Comparison of ENCODE assay signal across 10 cellular contexts in the genomic region with DNA sequence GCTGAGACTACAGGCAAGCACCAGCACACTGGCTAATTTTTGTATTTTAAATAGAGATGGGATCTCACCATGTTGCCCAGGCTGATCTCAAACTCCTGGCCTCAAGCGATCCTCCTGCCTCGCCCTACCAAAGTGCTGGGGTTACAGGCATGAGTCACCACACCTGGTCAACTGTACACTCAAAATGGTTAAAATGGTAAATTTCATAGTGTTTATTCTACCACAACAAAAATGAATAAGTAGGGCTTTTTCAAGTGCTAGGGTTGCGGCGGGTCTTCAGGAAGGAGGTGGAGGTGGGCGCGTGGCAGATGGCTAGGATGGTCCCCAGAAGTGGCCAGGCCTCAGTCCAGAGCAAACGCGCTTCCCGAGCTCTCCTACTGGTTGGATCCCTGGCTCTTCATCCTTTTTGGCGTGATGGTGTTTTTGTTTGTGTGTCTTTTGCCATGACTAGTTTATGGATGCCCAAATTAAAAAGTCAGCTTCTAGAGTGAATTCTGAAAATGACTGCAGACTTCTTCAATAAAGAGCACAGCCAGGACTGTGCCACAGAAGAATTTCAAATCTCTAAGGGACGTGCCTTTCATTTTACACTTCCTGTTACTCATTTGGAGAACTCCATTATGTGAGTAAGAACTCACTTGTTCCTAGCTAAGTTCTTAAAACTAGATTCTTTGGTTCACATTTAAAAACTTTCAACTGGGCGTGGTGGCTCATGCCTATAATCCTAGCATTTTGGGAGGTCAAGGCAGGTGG.
DNase-seq lines count a peak whose midpoint lies in the region; ATAC-seq, FAIRE-seq and TF ChIP-seq lines count a peak whose summit lies in the region.
"Had no signal": no experiment of that assay in that cellular context is flagged by ENCODE, and none has a peak within 500 bp of the region (broad histone marks: within the 10 kb centered on the region; RNA-seq: fewer than 3 reads in every experiment).

No MANE protein-coding gene starts in this region.

- peak; percentile 94 for ATAC-seq in GM19395 (IDR thresholded peaks at IDR 0.05; ENCODE audit: unreplicated experiment)
- peak; percentile 88 for ATAC-seq in HG02884 (IDR thresholded peaks at IDR 0.05; ENCODE audit: unreplicated experiment)
- ATAC-seq: effector memory CD8-positive, alpha-beta T cell had no signal

- TF ChIP-seq POLR2A in GM12891 (IDR thresholded peaks at IDR 0.05; ENCODE audit: low read depth, low read length): no peak

- FAIRE-seq in GM12891 (lab: Jason Lieb, UNC): peak; percentile 50

- DNase-seq in GM12891 (ENCODE audit: insufficient read length, low spot score) (no peak), MV-4-11 (lab: John Stamatoyannopoulos, UW) (peak; percentile 53), ureter (ENCODE audit: low spot score) (no peak), NCI-H1436 (lab: John Stamatoyannopoulos, UW) (no peak), retina (no peak)
- no peak for DNase-seq in activated CD8-positive, alpha-beta memory T cell treated with anti-CD3 and anti-CD28 coated beads, Interleukin-2, amount 50 U/mL, for 48 hours
- DNase-seq: activated naive CD4-positive, alpha-beta T cell; effector memory CD8-positive, alpha-beta T cell had no signal

TF ChIP-seq in GM12891, 5 proteins besides CTCF, POLR2A, EP300 and RAD21:
- no peak for TF ChIP-seq PAX5 (IDR thresholded peaks at IDR 0.05; ENCODE audit: insufficient read depth, low read length, severe bottlenecking)
- TF ChIP-seq SPI1 (IDR thresholded peaks at IDR 0.05; ENCODE audit: low read depth, low read length): peak; percentile 56
